31 cellular contexts compared by ENCODE assay signal in the genomic region with DNA sequence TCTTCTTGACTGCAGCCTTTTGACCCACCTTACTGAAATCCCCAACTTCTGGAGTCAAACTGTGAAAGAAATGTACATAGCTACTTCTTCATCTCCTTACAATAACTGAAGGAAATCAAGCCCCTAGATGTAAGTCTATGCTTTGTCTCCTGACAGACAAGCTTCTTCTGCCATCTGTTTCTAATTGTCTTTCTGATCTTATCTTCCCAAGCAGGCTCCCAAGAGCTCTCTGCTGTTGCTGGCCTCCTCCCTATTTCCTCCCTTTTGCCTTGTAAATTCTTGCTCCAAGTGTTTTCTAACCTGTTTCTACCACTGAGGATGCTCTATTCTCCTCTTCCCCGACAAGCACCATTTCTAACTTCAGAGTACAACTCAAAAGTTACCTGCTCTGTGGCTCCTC.
DNase-seq lines count a peak whose midpoint lies in the region; ATAC-seq and TF ChIP-seq lines count a peak whose summit lies in the region.
"Had no signal": no experiment of that assay in that cellular context is flagged by ENCODE, and none has a peak within 500 bp of the region (broad histone marks: within the 10 kb centered on the region; RNA-seq: fewer than 3 reads in every experiment).

No MANE protein-coding gene starts in this region.

- in situ Hi-C loops in astrocyte of the spinal cord (cut with HindIII; ENCODE audit: low sequenced_read_pairs): no loop called here

- CTCF ChIA-PET in activated CD4-positive, alpha-beta memory T cell treated with anti-CD3 and anti-CD28 coated beads, Interleukin-2, amount 10 ng/mL, durations not matched to agents 7 days and 5 days (lab: Charles Lee): no interaction called here

- no peaks in the 10 kb centered on the region for H3K9me3 Mint-ChIP-seq in HFFc6
- no peaks in the 10 kb centered on the region for H3K9me3 Mint-ChIP-seq in activated CD4-positive, alpha-beta memory T cell treated with anti-CD3 and anti-CD28 coated beads, Interleukin-2, amount 10 ng/mL, durations not matched to agents 7 days and 5 days
- H3K9me3 Mint-ChIP-seq: activated CD8-positive, alpha-beta T cell treated with anti-CD3 and anti-CD28 coated beads for 36 hours; activated naive CD8-positive, alpha-beta T cell treated with anti-CD3 and anti-CD28 coated beads for 36 hours; endodermal cell had no signal

- no peak for TF ChIP-seq CTCF in AG10803 (conservative IDR thresholded peaks at IDR 0.05; ENCODE audit: low read length)
- no peak for TF ChIP-seq CTCF in HFFc6 (IDR thresholded peaks at IDR 0.05)
- no peak for TF ChIP-seq CTCF in astrocyte of the spinal cord (IDR thresholded peaks at IDR 0.05; ENCODE audit: low read depth, low read length)
- no peak for TF ChIP-seq CTCF in foreskin fibroblast (IDR thresholded peaks at IDR 0.05; ENCODE audit: low read depth, low read length)

- intact Hi-C loops in left ventricle myocardium superior (cut with micrococcal nuclease): no loop called here

- ATAC-seq in left ventricle myocardium superior: no peak
- ATAC-seq: A549; activated CD8-positive, alpha-beta T cell treated with anti-CD3 and anti-CD28 coated beads for 36 hours; lower lobe of right lung; mucosa of descending colon; natural killer cell treated with Interleukin-12 subunit alpha and Interleukin-12 subunit beta and Interleukin-15 and Interleukin-18, amount 100 ng/mL, for 72 hours; pancreas had no signal

- POLR2A ChIA-PET in activated CD4-positive, alpha-beta memory T cell treated with anti-CD3 and anti-CD28 coated beads, Interleukin-2, amount 10 ng/mL, durations not matched to agents 7 days and 5 days (lab: Charles Lee): no interaction called here

- peaks cover 18% of the 10 kb centered on the region for H3K27me3 Mint-ChIP-seq in HFFc6 (ENCODE audit: insufficient read depth)
- H3K27me3 Mint-ChIP-seq in activated CD4-positive, alpha-beta memory T cell treated with anti-CD3 and anti-CD28 coated beads, Interleukin-2, amount 10 ng/mL, durations not matched to agents 7 days and 5 days: peaks cover 3% of the 10 kb centered on the region
- H3K27me3 Mint-ChIP-seq: dendritic cell treated with granulocyte-macrophage colony-stimulating factor and Interleukin-4, amounts not matched to agents 40 ng/mL and 50 ng/mL, for 4 days had no signal

- H3K27ac Mint-ChIP-seq in HFFc6: no peak overlapping the region
- no peak overlapping the region for H3K27ac Mint-ChIP-seq in activated CD4-positive, alpha-beta memory T cell treated with anti-CD3 and anti-CD28 coated beads, Interleukin-2, amount 10 ng/mL, durations not matched to agents 7 days and 5 days
- H3K27ac Mint-ChIP-seq: activated CD8-positive, alpha-beta T cell treated with anti-CD3 and anti-CD28 coated beads for 36 hours; activated naive CD8-positive, alpha-beta T cell treated with anti-CD3 and anti-CD28 coated beads for 36 hours; dendritic cell treated with granulocyte-macrophage colony-stimulating factor and Interleukin-4, amounts not matched to agents 40 ng/mL and 50 ng/mL, for 4 days; endodermal cell; natural killer cell treated with Interleukin-12 subunit alpha and Interleukin-12 subunit beta and Interleukin-15 and Interleukin-18, amount 100 ng/mL, for 72 hours had no signal

- H3K4me3 Mint-ChIP-seq in HFFc6: no peak overlapping the region
- no peak overlapping the region for H3K4me3 Mint-ChIP-seq in activated CD4-positive, alpha-beta memory T cell treated with anti-CD3 and anti-CD28 coated beads, Interleukin-2, amount 10 ng/mL, durations not matched to agents 7 days and 5 days
- H3K4me3 Mint-ChIP-seq: activated CD8-positive, alpha-beta T cell treated with anti-CD3 and anti-CD28 coated beads for 36 hours; activated naive CD8-positive, alpha-beta T cell treated with anti-CD3 and anti-CD28 coated beads for 36 hours; dendritic cell treated with granulocyte-macrophage colony-stimulating factor and Interleukin-4, amounts not matched to agents 40 ng/mL and 50 ng/mL, for 4 days; endodermal cell; natural killer cell treated with Interleukin-12 subunit alpha and Interleukin-12 subunit beta and Interleukin-15 and Interleukin-18, amount 100 ng/mL, for 72 hours had no signal

- peak; percentile 48 for DNase-seq in AG10803 (ENCODE audit: low read depth)
- peak; percentile 28 for DNase-seq in HFFc6
- DNase-seq in astrocyte of the spinal cord (ENCODE audit: low read depth, low spot score): peak; percentile 5
- DNase-seq in foreskin fibroblast: peak; percentile 23 to 52
- DNase-seq in islet precursor cell: no peak
- DNase-seq in activated CD4-positive, alpha-beta T cell treated with anti-CD3 and anti-CD28 coated beads, Interleukin-2, amount 50 U/mL, for 4 hours: no peak
- no peak for DNase-seq in left ventricle myocardium superior
- DNase-seq in activated CD4-positive, alpha-beta memory T cell treated with anti-CD3 and anti-CD28 coated beads, Interleukin-2, amount 10 ng/mL, durations not matched to agents 7 days and 5 days: no peak
- DNase-seq: activated CD4-positive, CD25-positive, alpha-beta regulatory T cell treated with anti-CD3 and anti-CD28 coated beads, Interleukin-2, amount 50 U/mL, for 72 hours; activated CD8-positive, alpha-beta T cell treated with anti-CD3 and anti-CD28 coated beads for 36 hours; activated naive CD8-positive, alpha-beta T cell treated with anti-CD3 and anti-CD28 coated beads for 36 hours; central memory CD4-positive, alpha-beta T cell; DMS79 treated with DMSO at 0.1 percent for 48 hours; endodermal cell; glutamatergic neuron; kidney; lower lobe of right lung; mucosa of descending colon; NCI-H1105 treated with DMSO at 0.1 percent for 48 hours; NCI-H2029; NCI-H226; NCI-H69; pancreas; Peyer's patch; upper lobe of left lung had no signal

- H3K36me3 Mint-ChIP-seq in HFFc6 (ENCODE audit: low read depth): no peaks in the 10 kb centered on the region
- no peaks in the 10 kb centered on the region for H3K36me3 Mint-ChIP-seq in activated CD4-positive, alpha-beta memory T cell treated with anti-CD3 and anti-CD28 coated beads, Interleukin-2, amount 10 ng/mL, durations not matched to agents 7 days and 5 days (ENCODE audit: low read depth)
- H3K36me3 Mint-ChIP-seq: activated naive CD8-positive, alpha-beta T cell treated with anti-CD3 and anti-CD28 coated beads for 36 hours; natural killer cell treated with Interleukin-12 subunit alpha and Interleukin-12 subunit beta and Interleukin-15 and Interleukin-18, amount 100 ng/mL, for 72 hours had no signal

- H3K4me3 ChIP-seq in AG10803 (ENCODE audit: low read length) (no peak overlapping the region), astrocyte of the spinal cord (ENCODE audit: low read depth, low read length) (no peak overlapping the region), foreskin fibroblast (ENCODE audit: low read depth in 1 of 2, low read length in 2 of 2) (no peak overlapping the region)
- H3K4me3 ChIP-seq: A549; BLaER1 treated with 17β-estradiol and CSF1 and Interleukin-3, amounts not matched to agents 10 nM and 100 nM; esophagus muscularis mucosa; lower lobe of right lung; mucosa of descending colon; pancreas; Peyer's patch; right atrium auricular region; upper lobe of left lung had no signal

- H3K4me1 Mint-ChIP-seq in HFFc6 (ENCODE audit: low read depth): peaks cover 6% of the 10 kb centered on the region; the same call in 1 of the 2 replicates
- H3K4me1 Mint-ChIP-seq in activated CD4-positive, alpha-beta memory T cell treated with anti-CD3 and anti-CD28 coated beads, Interleukin-2, amount 10 ng/mL, durations not matched to agents 7 days and 5 days: no peaks in the 10 kb centered on the region
- H3K4me1 Mint-ChIP-seq: activated naive CD8-positive, alpha-beta T cell treated with anti-CD3 and anti-CD28 coated beads for 36 hours had no signal

Comparison
In these comparisons a context has a peak if more than half of its experiments do, and no peak if none do; other contexts are left out.
1. DNase-seq: peak in AG10803 (single experiment), HFFc6 (single experiment), astrocyte of the spinal cord (single experiment) and foreskin fibroblast (2 of 2); none in islet precursor cell (single experiment), activated CD4-positive, alpha-beta T cell treated with anti-CD3 and anti-CD28 coated beads, Interleukin-2, amount 50 U/mL, for 4 hours (0 of 2), left ventricle myocardium superior (single experiment) and activated CD4-positive, alpha-beta memory T cell treated with anti-CD3 and anti-CD28 coated beads, Interleukin-2, amount 10 ng/mL, durations not matched to agents 7 days and 5 days (single experiment).